ENCODE assay signal across 17 cellular contexts in genomic region chr14:62082779-62083178, GRCh38.
DNase-seq lines count a peak whose midpoint lies in the region; ATAC-seq, FAIRE-seq and TF ChIP-seq lines count a peak whose summit lies in the region.
"Had no signal": no experiment of that assay in that cellular context is flagged by ENCODE, and none has a peak within 500 bp of the region (broad histone marks: within the 10 kb centered on the region; RNA-seq: fewer than 3 reads in every experiment).

No MANE protein-coding gene starts in this region.

- H3K36me3 Mint-ChIP-seq in memory B cell: peaks cover 6% of the 10 kb centered on the region
- peaks cover 2 to 7% of the 10 kb centered on the region in 2 donors for H3K36me3 Mint-ChIP-seq in stimulated activated naive B cell treated with anti-CD40 and anti-IgM and Interleukin-4, amounts not matched to agents 10 μg/mL and 1 μg/mL and 100 μg/mL, for 72 hours

- POLR2A ChIA-PET in HEK293T (lab: Yijun Ruan, JAX): no interaction called here

- no peak overlapping the region for H3K4me3 Mint-ChIP-seq in memory B cell
- H3K4me3 Mint-ChIP-seq in stimulated activated naive B cell treated with anti-CD40 and anti-IgM and Interleukin-4, amounts not matched to agents 10 μg/mL and 1 μg/mL and 100 μg/mL, for 72 hours: no peak overlapping the region
- H3K4me3 Mint-ChIP-seq: CD4-positive, alpha-beta T cell had no signal

- FAIRE-seq in urothelium cell line (lab: Jason Lieb, UNC): peak; percentile 83
- FAIRE-seq: A204.1, GM12892, GM18507 had no signal

- H3K4me1 Mint-ChIP-seq in memory B cell: peaks cover 47% of the 10 kb centered on the region
- H3K4me1 Mint-ChIP-seq in stimulated activated naive B cell treated with anti-CD40 and anti-IgM and Interleukin-4, amounts not matched to agents 10 μg/mL and 1 μg/mL and 100 μg/mL, for 72 hours: peaks cover 46 to 59% of the 10 kb centered on the region in 2 donors

- CTCF ChIA-PET in HEK293T (lab: Yijun Ruan, JAX): no interaction called here

- H3K27me3 Mint-ChIP-seq in memory B cell: peaks cover 2% of the 10 kb centered on the region
- peaks cover 0 to 5% of the 10 kb centered on the region in 2 donors for H3K27me3 Mint-ChIP-seq in stimulated activated naive B cell treated with anti-CD40 and anti-IgM and Interleukin-4, amounts not matched to agents 10 μg/mL and 1 μg/mL and 100 μg/mL, for 72 hours
- H3K27me3 Mint-ChIP-seq: CD4-positive, alpha-beta T cell had no signal

- peaks cover 2% of the 10 kb centered on the region for H3K9me3 Mint-ChIP-seq in memory B cell
- H3K9me3 Mint-ChIP-seq in stimulated activated naive B cell treated with anti-CD40 and anti-IgM and Interleukin-4, amounts not matched to agents 10 μg/mL and 1 μg/mL and 100 μg/mL, for 72 hours: peaks cover 5% of the 10 kb centered on the region in 2 donors

- DNase-seq in HEK293T (ENCODE audit: extremely low spot score): no peak
- DNase-seq in NCI-H748 (lab: John Stamatoyannopoulos, UW; ENCODE audit: unreplicated experiment): peak; percentile 57
- no peak for DNase-seq in memory B cell (ENCODE audit: low spot score in 2 of 2)
- DNase-seq in urothelium cell line (ENCODE audit: low spot score): no peak
- DNase-seq in stimulated activated naive B cell treated with anti-CD40 and anti-IgM and Interleukin-4, amounts not matched to agents 10 μg/mL and 1 μg/mL and 100 μg/mL, for 72 hours: no peak
- DNase-seq in T-helper 9 cell: no peak
- no peak for DNase-seq in middle frontal gyrus (ENCODE audit: extremely low spot score, low spot score)
- DNase-seq: ACHN; Caco-2; CD4-positive, alpha-beta T cell; DMS153; DMS79; GDM1; GM23248 had no signal

- H3K27ac Mint-ChIP-seq in memory B cell: peak overlapping the region; percentile 51
- no peak overlapping the region for H3K27ac Mint-ChIP-seq in stimulated activated naive B cell treated with anti-CD40 and anti-IgM and Interleukin-4, amounts not matched to agents 10 μg/mL and 1 μg/mL and 100 μg/mL, for 72 hours
- H3K27ac Mint-ChIP-seq: CD4-positive, alpha-beta T cell had no signal

- ATAC-seq in memory B cell (ENCODE audit: low read depth): no peak
- ATAC-seq in stimulated activated naive B cell treated with anti-CD40 and anti-IgM and Interleukin-4, amounts not matched to agents 10 μg/mL and 1 μg/mL and 100 μg/mL, for 72 hours (replicated peaks): no peak

TF ChIP-seq in HEK293T, 16 proteins besides CTCF, POLR2A, EP300 and RAD21:
- TF ChIP-seq CTBP1 (IDR thresholded peaks at IDR 0.05; ENCODE audit: borderline replicate concordance): no peak
- TF ChIP-seq, protein P1, sequence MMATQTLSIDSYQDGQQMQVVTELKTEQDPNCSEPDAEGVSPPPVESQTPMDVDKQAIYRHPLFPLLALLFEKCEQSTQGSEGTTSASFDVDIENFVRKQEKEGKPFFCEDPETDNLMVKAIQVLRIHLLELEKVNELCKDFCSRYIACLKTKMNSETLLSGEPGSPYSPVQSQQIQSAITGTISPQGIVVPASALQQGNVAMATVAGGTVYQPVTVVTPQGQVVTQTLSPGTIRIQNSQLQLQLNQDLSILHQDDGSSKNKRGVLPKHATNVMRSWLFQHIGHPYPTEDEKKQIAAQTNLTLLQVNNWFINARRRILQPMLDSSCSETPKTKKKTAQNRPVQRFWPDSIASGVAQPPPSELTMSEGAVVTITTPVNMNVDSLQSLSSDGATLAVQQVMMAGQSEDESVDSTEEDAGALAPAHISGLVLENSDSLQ (IDR thresholded peaks at IDR 0.05): peak; percentile 62
